7 cellular contexts compared by ENCODE assay signal in genomic region chr2:46026431-46026830, GRCh38.
"Had no signal": no experiment of that assay in that cellular context is flagged by ENCODE, and none has a peak within 500 bp of the region (broad histone marks: within the 10 kb centered on the region; RNA-seq: fewer than 3 reads in every experiment).

No MANE protein-coding gene starts in this region.

- H3K4me2 ChIP-seq: GM23338 had no signal

- FAIRE-seq: H1, H54 had no signal

- DNase-seq: H9, HCEC 1CT, KG1 had no signal

- H2AFZ ChIP-seq: GM23338 had no signal

- ATAC-seq: GM23338 had no signal

- H3K27ac ChIP-seq: HL-60 had no signal

- H3K4me3 ChIP-seq: GM23338 had no signal
